Comparison of ENCODE assay signal across 1 cellular context in genomic region chr5:140113699-140114263, GRCh38.
TF ChIP-seq lines count a peak whose summit lies in the region.

Gene PURA (plus strand): TSS chr5:140114109. CDS start chr5:140114182, 73 bp downstream.

TF ChIP-seq in WTC11, 78 proteins besides CTCF, POLR2A, EP300 and RAD21 (continued from another document and continues in another):
- TF ChIP-seq SMAD3 (CRISPR knock-in tag; IDR thresholded peaks at IDR 0.05; ENCODE audit: borderline replicate concordance) (no peak), ZNF138 (CRISPR knock-in tag; conservative IDR thresholded peaks at IDR 0.05) (no peak), ZNF423 (CRISPR knock-in tag; IDR thresholded peaks at IDR 0.05) (peak; percentile 51; the same call in 1 of the 2 replicates), ESRRA (CRISPR knock-in tag; IDR thresholded peaks at IDR 0.05; ENCODE audit: borderline replicate concordance) (0 out of 2 replicates have a peak, but pooled peaks have one; percentile 19), ZNF232 (CRISPR knock-in tag; IDR thresholded peaks at IDR 0.05) (0 out of 2 replicates have a peak, but pooled peaks have one; percentile 48), MYBL2 (CRISPR knock-in tag; IDR thresholded peaks at IDR 0.05) (no peak), GABPB1 (CRISPR knock-in tag; IDR thresholded peaks at IDR 0.05) (no peak), ZBTB21 (CRISPR knock-in tag; IDR thresholded peaks at IDR 0.05; ENCODE audit: borderline replicate concordance) (no peak), USF1 (CRISPR knock-in tag; IDR thresholded peaks at IDR 0.05) (peak; percentile 75), FOXJ3 (CRISPR knock-in tag; IDR thresholded peaks at IDR 0.05; ENCODE audit: borderline replicate concordance) (no peak), JUN (CRISPR knock-in tag; IDR thresholded peaks at IDR 0.05) (no peak), PRDM15 (CRISPR knock-in tag; IDR thresholded peaks at IDR 0.05) (no peak), HMGA2 (CRISPR knock-in tag; IDR thresholded peaks at IDR 0.05) (no peak), ZNF396 (CRISPR knock-in tag; IDR thresholded peaks at IDR 0.05; ENCODE audit: borderline replicate concordance) (no peak), PRRX2 (CRISPR knock-in tag; IDR thresholded peaks at IDR 0.05) (no peak), CREB1 (CRISPR knock-in tag; IDR thresholded peaks at IDR 0.05) (no peak), RORB (CRISPR knock-in tag; IDR thresholded peaks at IDR 0.05) (no peak), JAZF1 (CRISPR knock-in tag; IDR thresholded peaks at IDR 0.05) (no peak), E2F1 (CRISPR knock-in tag; IDR thresholded peaks at IDR 0.05) (no peak), CBFB (CRISPR knock-in tag; IDR thresholded peaks at IDR 0.05; ENCODE audit: low read depth) (no peak), E2F5 (CRISPR knock-in tag; IDR thresholded peaks at IDR 0.05) (0 out of 2 replicates have a peak, but pooled peaks have one; percentile 45), SOX15 (CRISPR knock-in tag; IDR thresholded peaks at IDR 0.05) (no peak), ZBTB43 (CRISPR knock-in tag; IDR thresholded peaks at IDR 0.05) (no peak; the same call in 1 of the 2 replicates), STAT6 (CRISPR knock-in tag; conservative IDR thresholded peaks at IDR 0.05; ENCODE audit: low read depth) (no peak), ZNF671 (CRISPR knock-in tag; IDR thresholded peaks at IDR 0.05) (no peak), KAT7 (CRISPR knock-in tag; IDR thresholded peaks at IDR 0.05; ENCODE audit: borderline replicate concordance) (no peak; the same call in 1 of the 2 replicates), E2F4 (CRISPR knock-in tag; IDR thresholded peaks at IDR 0.05; ENCODE audit: borderline replicate concordance, low read depth) (no peak), ARID4B (CRISPR knock-in tag; IDR thresholded peaks at IDR 0.05; ENCODE audit: borderline replicate concordance) (no peak; the same call in 1 of the 2 replicates), NR1H2 (CRISPR knock-in tag; IDR thresholded peaks at IDR 0.05) (no peak), ZNF512 (CRISPR knock-in tag; IDR thresholded peaks at IDR 0.05; ENCODE audit: borderline replicate concordance) (no peak), TEAD4 (CRISPR knock-in tag; IDR thresholded peaks at IDR 0.05) (no peak), AR (CRISPR knock-in tag; IDR thresholded peaks at IDR 0.05) (no peak), ZNF317 (CRISPR knock-in tag; IDR thresholded peaks at IDR 0.05; ENCODE audit: borderline replicate concordance, low read depth) (no peak), CDX4 (CRISPR knock-in tag; IDR thresholded peaks at IDR 0.05; ENCODE audit: borderline replicate concordance) (no peak)
